In genomic region chr9:133083688-133084087, GRCh38 we compare ENCODE assay signal across 1 cellular context.
TF ChIP-seq lines count a peak whose summit lies in the region.

No MANE protein-coding gene starts in this region.

TF ChIP-seq in HEK293, 187 proteins besides CTCF, POLR2A, EP300 and RAD21:
- TF ChIP-seq ZIC2 (tag by site-specific recombination; IDR thresholded peaks at IDR 0.05), result peak; percentile 58; the same call in 1 of the 2 replicates
TF ChIP-seq in HEK293: peak in this region for 1; not testable (repeated sequence) for 186.
